In the genomic region with DNA sequence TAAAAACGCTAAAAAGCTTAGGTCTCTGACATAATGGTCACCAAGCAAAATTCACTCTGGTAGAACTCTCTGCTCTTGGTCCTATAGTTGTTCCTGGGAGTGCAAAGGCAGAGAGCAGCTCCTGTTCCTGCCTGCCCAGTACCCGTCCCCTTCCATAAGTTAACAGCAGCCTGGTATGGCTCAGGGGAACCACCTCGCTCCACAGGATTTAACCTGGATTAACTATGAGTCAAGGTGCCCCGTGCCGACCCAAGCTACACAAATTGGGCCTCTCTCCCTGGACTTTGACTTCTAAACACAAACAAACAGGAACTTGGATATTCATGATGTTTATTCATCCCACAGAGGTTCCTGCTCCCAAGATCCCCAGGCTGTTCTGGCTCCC, we compare ENCODE assay signal across 11 cellular contexts. TPM values are rescaled to one million over a fixed set of nuclear protein-coding genes. Genes with fewer than 3 reads are reported as not detected.
A peak's percentile ranks its signal among the peaks of the same experiment; 100 is the strongest.
DNase-seq lines count a peak whose midpoint lies in the region; TF ChIP-seq lines count a peak whose summit lies in the region.
"Had no signal": no experiment of that assay in that cellular context is flagged by ENCODE, and none has a peak within 500 bp of the region (broad histone marks: within the 10 kb centered on the region; RNA-seq: fewer than 3 reads in every experiment).

No MANE protein-coding gene starts in this region.

- H3K4me2 ChIP-seq in PC-9: no peak overlapping the region

- H3K9me3 Mint-ChIP-seq in activated naive CD4-positive, alpha-beta T cell treated with anti-CD3 and anti-CD28 coated beads for 36 hours: peaks cover 4% of the 10 kb centered on the region
- peaks cover 7% of the 10 kb centered on the region for H3K9me3 Mint-ChIP-seq in T-helper 2 cell treated with Interferon-gamma antibody and Interleukin-4, amounts not matched to agents 5 μg/mL and 100 μg/mL, for 36 hours

- BruUV-seq in PC-9 (replicated peaks; lab: Mats Ljungman, UMichigan): no TSS peak

- H3K4me3 ChIP-seq in urinary bladder (ENCODE audit: low read depth, low read length) (no peak overlapping the region), PC-9 (no peak overlapping the region)

- intact Hi-C loops in activated naive CD4-positive, alpha-beta T cell treated with anti-CD3 and anti-CD28 coated beads for 36 hours (cut with micrococcal nuclease): no loop called here
- intact Hi-C loops in PC-9 (cut with micrococcal nuclease; ENCODE audit: unreplicated experiment): no loop called here

- H3K4me3 Mint-ChIP-seq in activated naive CD4-positive, alpha-beta T cell treated with anti-CD3 and anti-CD28 coated beads for 36 hours: no peak overlapping the region
- no peak overlapping the region for H3K4me3 Mint-ChIP-seq in T-helper 2 cell treated with Interferon-gamma antibody and Interleukin-4, amounts not matched to agents 5 μg/mL and 100 μg/mL, for 36 hours

- DNase-seq in activated naive CD4-positive, alpha-beta T cell treated with anti-CD3 and anti-CD28 coated beads for 36 hours: no peak
- no peak for DNase-seq in activated naive CD4-positive, alpha-beta T cell treated with Interleukin-2 at 50 U/mL for 16 hours
- peak; percentile 48 for DNase-seq in epithelial cell of prostate (ENCODE audit: low read depth, low spot score)
- DNase-seq in myocyte (ENCODE audit: low read depth): peak; percentile 19
- no peak for DNase-seq in T-helper 2 cell treated with Interferon-gamma antibody and Interleukin-4, amounts not matched to agents 5 μg/mL and 100 μg/mL, for 36 hours (ENCODE audit: low spot score)
- no peak for DNase-seq in T-helper 9 cell
- DNase-seq in PC-9: no peak
- DNase-seq: BE2C; NCI-H774; stimulated activated CD4-positive, alpha-beta T cell treated with anti-CD3 and anti-CD28 coated beads, Interleukin-2, amount 100 ng/mL, for 24 hours had no signal

- H2AFZ ChIP-seq in PC-9: no peak overlapping the region

- POLR2A ChIA-PET in PC-9 (lab: Charles Lee; ENCODE audit: unreplicated experiment): interaction anchor here (0.9 kb wide), 1 partner anchor 695 kb away, joined by 4 read pairs; no protein-coding TSS in a partner anchor

- H3K36me3 Mint-ChIP-seq in activated naive CD4-positive, alpha-beta T cell treated with anti-CD3 and anti-CD28 coated beads for 36 hours (ENCODE audit: low read depth): peaks cover 18% of the 10 kb centered on the region
- H3K36me3 Mint-ChIP-seq in T-helper 2 cell treated with Interferon-gamma antibody and Interleukin-4, amounts not matched to agents 5 μg/mL and 100 μg/mL, for 36 hours (ENCODE audit: low read depth): peaks cover 21% of the 10 kb centered on the region

- no peaks in the 10 kb centered on the region for H3F3A ChIP-seq in PC-9 (ENCODE audit: insufficient read depth, low read depth)

- H3K9me2 ChIP-seq in PC-9 (ENCODE audit: insufficient read depth): no peaks in the 10 kb centered on the region

- H3K27ac ChIP-seq in epithelial cell of prostate: peak overlapping the region; percentile 97
- H3K27ac ChIP-seq in urinary bladder (ENCODE audit: low read depth): peak overlapping the region; percentile 13
- H3K27ac ChIP-seq in PC-9: no peak overlapping the region

- H3K4me1 Mint-ChIP-seq in activated naive CD4-positive, alpha-beta T cell treated with anti-CD3 and anti-CD28 coated beads for 36 hours (ENCODE audit: low read depth): peaks cover 11% of the 10 kb centered on the region
- peaks cover 2% of the 10 kb centered on the region for H3K4me1 Mint-ChIP-seq in T-helper 2 cell treated with Interferon-gamma antibody and Interleukin-4, amounts not matched to agents 5 μg/mL and 100 μg/mL, for 36 hours (ENCODE audit: low read depth)

- peak overlapping the region; percentile 63 for H3K27ac Mint-ChIP-seq in activated naive CD4-positive, alpha-beta T cell treated with anti-CD3 and anti-CD28 coated beads for 36 hours
- H3K27ac Mint-ChIP-seq in T-helper 2 cell treated with Interferon-gamma antibody and Interleukin-4, amounts not matched to agents 5 μg/mL and 100 μg/mL, for 36 hours: no peak overlapping the region

- H3K79me2 ChIP-seq in PC-9 (ENCODE audit: low read depth): peaks cover 17% of the 10 kb centered on the region

- H3K27me3 Mint-ChIP-seq in activated naive CD4-positive, alpha-beta T cell treated with anti-CD3 and anti-CD28 coated beads for 36 hours (ENCODE audit: low read depth): no peaks in the 10 kb centered on the region
- H3K27me3 Mint-ChIP-seq in T-helper 2 cell treated with Interferon-gamma antibody and Interleukin-4, amounts not matched to agents 5 μg/mL and 100 μg/mL, for 36 hours (ENCODE audit: low read depth): no peaks in the 10 kb centered on the region

- no peaks in the 10 kb centered on the region for H3K27me3 ChIP-seq in PC-9 (ENCODE audit: insufficient read depth, low read depth)
- H3K27me3 ChIP-seq: BE2C had no signal

- CTCF ChIA-PET in activated naive CD4-positive, alpha-beta T cell treated with anti-CD3 and anti-CD28 coated beads for 36 hours (lab: Charles Lee): interaction anchor here (0.6 kb wide), 1 partner anchor 162 kb away, joined by 5 read pairs; no protein-coding TSS in a partner anchor
- CTCF ChIA-PET in PC-9 (lab: Charles Lee): no interaction called here

- WGBS in urinary bladder: 33% methylated on average over 5 of the region's 5 CpGs

- no peaks in the 10 kb centered on the region for H3K36me3 ChIP-seq in urinary bladder (ENCODE audit: insufficient read depth)
- H3K36me3 ChIP-seq in PC-9 (ENCODE audit: low read depth): no peaks in the 10 kb centered on the region; the same call in 1 of the 2 replicates
- H3K36me3 ChIP-seq: BE2C had no signal

- H4K20me1 ChIP-seq in PC-9 (ENCODE audit: insufficient read depth): peaks cover 3% of the 10 kb centered on the region; the same call in 1 of the 2 replicates

- H3K4me1 ChIP-seq in urinary bladder (ENCODE audit: insufficient read depth) (no peaks in the 10 kb centered on the region), PC-9 (replicated peaks; ENCODE audit: insufficient read depth) (no peaks in the 10 kb centered on the region)
- H3K4me1 ChIP-seq: BE2C had no signal

- no peak for TF ChIP-seq CTCF in PC-9 (conservative IDR thresholded peaks at IDR 0.05)

- no peaks in the 10 kb centered on the region for H3K9me3 ChIP-seq in PC-9 (ENCODE audit: insufficient read depth, low read depth)
- H3K9me3 ChIP-seq: BE2C had no signal

RNA-seq across cellular contexts. Expression of a gene that starts 32.1 kb away (rescaled TPM):
- total RNA-seq in activated naive CD4-positive, alpha-beta T cell treated with anti-CD3 and anti-CD28 coated beads for 36 hours: 10 to 100 TPM; 31.6 to 34.7 TPM
- total RNA-seq in myocyte: 77.3 and 98.8 TPM in 2 replicates
- 59.8 TPM for polyA plus RNA-seq in myocyte (2012)
- 44.5 TPM for total RNA-seq in urinary bladder
- polyA plus RNA-seq in urinary bladder: 64.4 TPM
- 71.5 and 85.0 TPM in 2 replicates for total RNA-seq in PC-9 (2021)

Comparison
In these comparisons a context has a peak if more than half of its experiments do, and no peak if none do; other contexts are left out.
1. DNase-seq: peak in epithelial cell of prostate (single experiment) and myocyte (single experiment); none in activated naive CD4-positive, alpha-beta T cell treated with anti-CD3 and anti-CD28 coated beads for 36 hours (single experiment), activated naive CD4-positive, alpha-beta T cell treated with Interleukin-2 at 50 U/mL for 16 hours (single experiment), T-helper 2 cell treated with Interferon-gamma antibody and Interleukin-4, amounts not matched to agents 5 μg/mL and 100 μg/mL, for 36 hours (single experiment), T-helper 9 cell (single experiment) and PC-9 (0 of 2).